In genomic region chr6:43076093-43076927, GRCh38 we compare ENCODE assay signal across 8 cellular contexts. TPM values are rescaled to one million over a fixed set of nuclear protein-coding genes. Genes with fewer than 3 reads are reported as not detected.
DNase-seq lines count a peak whose midpoint lies in the region; ATAC-seq and TF ChIP-seq lines count a peak whose summit lies in the region.

PTK7 (plus strand) TSS chr6:43076314; CDS start chr6:43076489, 175 bp downstream.

- no peaks in the 10 kb centered on the region for H3K27me3 Mint-ChIP-seq in neural crest cell (ENCODE audit: low read depth)

- H3K9me3 Mint-ChIP-seq in neural crest cell, result no peaks in the 10 kb centered on the region

- TF ChIP-seq CTCF in fibroblast of villous mesenchyme (IDR thresholded peaks at IDR 0.05; ENCODE audit: insufficient read depth, low read depth, low read length) (no peak), neural crest cell (conservative IDR thresholded peaks at IDR 0.05) (no peak)

- no peaks in the 10 kb centered on the region for H3K36me3 Mint-ChIP-seq in neural crest cell (ENCODE audit: low read depth)

- peak within 1 kb of the TSS; percentile 93 for H3K4me3 ChIP-seq in fibroblast of villous mesenchyme (ENCODE audit: low read depth, low read length)

- H3K27ac Mint-ChIP-seq in neural crest cell (ENCODE audit: unreplicated experiment), result peak within 1 kb of the TSS; percentile 91

- H3K4me3 Mint-ChIP-seq in neural crest cell, result peak within 1 kb of the TSS; percentile 94

- DNase-seq in SIG-M5 treated with dmso at 0.1 percent for 504 hours (lab: John Stamatoyannopoulos, UW; ENCODE audit: unreplicated experiment) (peak; percentile 40), SIG-M5 (lab: John Stamatoyannopoulos, UW) (no peak), NCI-H2171 treated with DMSO at 0.1 percent for 48 hours (lab: John Stamatoyannopoulos, UW) (peak; percentile 80), fibroblast of villous mesenchyme (ENCODE audit: low read depth) (peak; percentile 72), neural crest cell (ENCODE audit: low read depth, low spot score) (peak; percentile 82)
- DNase-seq in activated T-cell treated with anti-CD3 and anti-CD28 coated beads, Interleukin-2, amount 50 U/mL, for 1 hour, result peak; percentile 34

- ATAC-seq in HG03460 (IDR thresholded peaks at IDR 0.05; ENCODE audit: unreplicated experiment) (no peak), GM21423 (IDR thresholded peaks at IDR 0.05; ENCODE audit: unreplicated experiment) (no peak)

- H3K4me1 Mint-ChIP-seq in neural crest cell, result peaks cover 26% of the 10 kb centered on the region

RNA-seq across cellular contexts. Expression of gene PTK7, which starts in this region (rescaled TPM):
- total RNA-seq in fibroblast of villous mesenchyme (191 and 199 TPM in 2 replicates), neural crest cell (101 and 106 TPM in 2 replicates)
